9 cellular contexts compared by ENCODE assay signal in genomic region chr16:85275533-85276249, GRCh38.
DNase-seq lines count a peak whose midpoint lies in the region; ATAC-seq and TF ChIP-seq lines count a peak whose summit lies in the region.
"Had no signal": no experiment of that assay in that cellular context is flagged by ENCODE, and none has a peak within 500 bp of the region (broad histone marks: within the 10 kb centered on the region; RNA-seq: fewer than 3 reads in every experiment).

No MANE protein-coding gene starts in this region.

- H3K27ac Mint-ChIP-seq in endodermal cell = no peak overlapping the region

- H3K36me3 Mint-ChIP-seq in endodermal cell (ENCODE audit: low read depth) = no peaks in the 10 kb centered on the region

- ATAC-seq in GM21529 (IDR thresholded peaks at IDR 0.05; ENCODE audit: unreplicated experiment) (peak; percentile 48), GM21576 (IDR thresholded peaks at IDR 0.05; ENCODE audit: unreplicated experiment) (no peak)

- peak; percentile 95 for TF ChIP-seq CTCF in endodermal cell (conservative IDR thresholded peaks at IDR 0.05)

- no peak overlapping the region for H3K27ac ChIP-seq in endodermal cell (ENCODE audit: low read depth, low read length)
- H3K27ac ChIP-seq: skin epidermis had no signal

- no peak overlapping the region for H3K4me3 ChIP-seq in endodermal cell (ENCODE audit: low read length)
- H3K4me3 ChIP-seq: skin epidermis had no signal

- H3K9me3 ChIP-seq in endodermal cell (ENCODE audit: control insufficient read depth, low read length) = no peaks in the 10 kb centered on the region

- peak; percentile 92 for DNase-seq in AG20443 (ENCODE audit: low spot score)
- peak; percentile 88 for DNase-seq in NCI-H82 (lab: John Stamatoyannopoulos, UW)
- peak; percentile 40 to 78 (median 68) for DNase-seq in activated CD8-positive, alpha-beta memory T cell treated with anti-CD3 and anti-CD28 coated beads for 48 hours (ENCODE audit: low read depth in 2 of 3, low spot score in 2 of 3)
- peak; percentile 94 for DNase-seq in endodermal cell
- peak; percentile 83 for DNase-seq in midbrain (lab: John Stamatoyannopoulos, UW)
- DNase-seq in stimulated activated CD8-positive, alpha-beta memory T cell treated with anti-CD3 and anti-CD28 coated beads, Interleukin-4, amount 100 ng/mL, for 4 hours (ENCODE audit: low read depth in 2 of 2, low spot score in 1 of 2) = peak; percentile 17 to 46

- peaks cover 4% of the 10 kb centered on the region for H3K4me1 Mint-ChIP-seq in endodermal cell

- H3K4me1 ChIP-seq in endodermal cell (ENCODE audit: control insufficient read depth, insufficient read depth, low read length) = no peaks in the 10 kb centered on the region

- 44 to 73% methylated on average over 5 to 16 of the region's 16 CpGs for WGBS in endodermal cell (ENCODE audit: insufficient coverage in 1 of 2, insufficient read length in 1 of 2), 2 experiments

- no peaks in the 10 kb centered on the region for H3K36me3 ChIP-seq in endodermal cell (ENCODE audit: control insufficient read depth, insufficient read depth, low read length)

- H3K9me3 Mint-ChIP-seq in endodermal cell = no peaks in the 10 kb centered on the region

- H3K9ac ChIP-seq in endodermal cell (ENCODE audit: extremely low read depth, low read length, poor library complexity, severe bottlenecking) = no peak overlapping the region

- no peak overlapping the region for H3K4me3 Mint-ChIP-seq in endodermal cell

- H3K27me3 ChIP-seq in endodermal cell (ENCODE audit: control insufficient read depth, insufficient read depth, low read length, poor library complexity, severe bottlenecking) = no peaks in the 10 kb centered on the region

- H3K27me3 Mint-ChIP-seq in endodermal cell (ENCODE audit: insufficient read depth) = no peaks in the 10 kb centered on the region

Comparison
In these comparisons a context has a peak if more than half of its experiments do, and no peak if none do; other contexts are left out.
1. DNase-seq: peak in every context shown above with its lines; median percentile 94 in endodermal cell; 92 in AG20443; 88 in NCI-H82; 83 in midbrain; 68 in activated CD8-positive, alpha-beta memory T cell treated with anti-CD3 and anti-CD28 coated beads for 48 hours; 32 in stimulated activated CD8-positive, alpha-beta memory T cell treated with anti-CD3 and anti-CD28 coated beads, Interleukin-4, amount 100 ng/mL, for 4 hours.